ENCODE assay signal across 21 cellular contexts in genomic region chr12:42918387-42918786, GRCh38.
DNase-seq lines count a peak whose midpoint lies in the region; ATAC-seq, FAIRE-seq and TF ChIP-seq lines count a peak whose summit lies in the region.
"Had no signal": no experiment of that assay in that cellular context is flagged by ENCODE, and none has a peak within 500 bp of the region (broad histone marks: within the 10 kb centered on the region; RNA-seq: fewer than 3 reads in every experiment).

No MANE protein-coding gene starts in this region.

- DNase-seq in HepG2 (ENCODE audit: low spot score): no peak
- DNase-seq in fibroblast of villous mesenchyme (ENCODE audit: low read depth): peak; percentile 60
- no peak for DNase-seq in left lobe of liver (ENCODE audit: low spot score)
- peak in 1 of 2 donors; percentile 27 for DNase-seq in uterus
- DNase-seq in activated gamma-delta T cell treated with Interleukin-2 at 50 U/mL for 16 hours: no peak
- DNase-seq: COR-L47, DMS153, GOT3, NCI-H146, NCI-H2081 treated with DMSO at 0.1 percent for 48 hours, NCI-H345, NCI-H69, SHP77 treated with DMSO at 0.1 percent for 48 hours had no signal

- ATAC-seq in HepG2 (no peak), left lobe of liver (peak; percentile 37), GM18511 (IDR thresholded peaks at IDR 0.05; ENCODE audit: unreplicated experiment) (no peak), GM19035 (IDR thresholded peaks at IDR 0.05; ENCODE audit: unreplicated experiment) (no peak)
- ATAC-seq: A549, K562 had no signal

- H3K79me2 ChIP-seq in HepG2 (ENCODE audit: insufficient read depth, low read length): no peaks in the 10 kb centered on the region

- CTCF ChIA-PET in HepG2 (lab: Yijun Ruan, JAX; ENCODE audit: low intra/inter-chr PET ratio, low total read pairs): no interaction called here

- no peak for FAIRE-seq in HepG2 (lab: Jason Lieb, UNC)
- FAIRE-seq: GM18507, GM19239, HTR-8/SVneo had no signal

- no peak overlapping the region for H3K4me2 ChIP-seq in HepG2 (ENCODE audit: low read depth, low read length)
- H3K4me2 ChIP-seq: A549 had no signal

- TF ChIP-seq POLR2A in HepG2 (IDR thresholded peaks at IDR 0.05; ENCODE audit: insufficient read depth in 1 of 2, low read depth in 2 of 2, low read length in 2 of 2) (no peak), uterus (IDR thresholded peaks at IDR 0.05) (no peak)

- H3K27me3 ChIP-seq in liver (ENCODE audit: control insufficient read depth in 4 of 4, insufficient read depth in 4 of 4, low read length in 3 of 4): no peaks in the 10 kb centered on the region
- H3K27me3 ChIP-seq in HepG2 (ENCODE audit: control insufficient read depth in 1 of 2, insufficient read depth in 2 of 2, low read length in 2 of 2): no peaks in the 10 kb centered on the region
- H3K27me3 ChIP-seq in uterus: no peaks in the 10 kb centered on the region

- BruUV-seq in HepG2 (replicated peaks; lab: Mats Ljungman, UMichigan): no TSS peak

- H2AFZ ChIP-seq in HepG2 (ENCODE audit: low read length): no peak overlapping the region

- no peaks in the 10 kb centered on the region for H3K9me3 ChIP-seq in liver (ENCODE audit: control insufficient read depth in 4 of 4, low read length in 3 of 4)
- 0 out of 2 replicates have a peak, but pooled peaks cover 4% of the 10 kb centered on the region for H3K9me3 ChIP-seq in HepG2 (ENCODE audit: low read length)
- H3K9me3 ChIP-seq in uterus: no peaks in the 10 kb centered on the region
- H3K9me3 ChIP-seq: A549 had no signal

- H3K27ac ChIP-seq in liver (ENCODE audit: low read depth in 1 of 2, low read length in 2 of 2): no peak overlapping the region
- no peak overlapping the region for H3K27ac ChIP-seq in HepG2 (ENCODE audit: extremely low read length, insufficient read depth, low read length)
- peak overlapping the region; percentile 13 to 39 for H3K27ac ChIP-seq in uterus
- H3K27ac ChIP-seq: A549 had no signal

- WGBS in liver: 62% methylated on average over 3 of the region's 3 CpGs
- WGBS in HepG2 (ENCODE audit: low lambda C conversion rate): 2% methylated on average over 3 of the region's 3 CpGs

- TF ChIP-seq EP300 in HepG2 (IDR thresholded peaks at IDR 0.05; ENCODE audit: low read depth in 2 of 2, low read length in 2 of 2) (no peak), HepG2 (CRISPR knock-in tag; IDR thresholded peaks at IDR 0.05; ENCODE audit: borderline replicate concordance) (no peak)

- TF ChIP-seq RAD21 in liver (IDR thresholded peaks at IDR 0.05) (peak in 1 of 2 donors; percentile 25), HepG2 (CRISPR knock-in tag; IDR thresholded peaks at IDR 0.05) (no peak)

- H3K9ac ChIP-seq in liver (ENCODE audit: low read depth in 1 of 2, low read length in 2 of 2) (no peak overlapping the region), HepG2 (ENCODE audit: insufficient read depth, low read depth, low read length) (no peak overlapping the region)

- H3K36me3 ChIP-seq in liver (ENCODE audit: control insufficient read depth in 4 of 4, insufficient read depth in 3 of 4, low read depth in 1 of 4, low read length in 3 of 4) (no peaks in the 10 kb centered on the region), HepG2 (replicated peaks in 1 of 2; ENCODE audit: control insufficient read depth in 1 of 2, insufficient read depth in 2 of 2, low read length in 2 of 2) (no peaks in the 10 kb centered on the region), uterus (no peaks in the 10 kb centered on the region)

- H3K4me3 ChIP-seq in liver (ENCODE audit: low read depth in 1 of 3, low read length in 3 of 3) (no peak overlapping the region), HepG2 (replicated peaks in 1 of 3; ENCODE audit: insufficient read depth in 1 of 3, low read depth in 2 of 3, low read length in 3 of 3) (no peak overlapping the region), fibroblast of villous mesenchyme (ENCODE audit: low read depth, low read length) (no peak overlapping the region), uterus (no peak overlapping the region)
- H3K4me3 ChIP-seq: A549, K562 had no signal

- intact Hi-C loops in HepG2 (cut with micrococcal nuclease; ENCODE audit: unreplicated experiment) (no loop called here), uterus (cut with DNase I; ENCODE audit: low total_unique reads) (no loop called here)

- H3K4me1 ChIP-seq in liver (ENCODE audit: control insufficient read depth in 4 of 4, insufficient read depth in 4 of 4, low read length in 3 of 4): no peaks in the 10 kb centered on the region
- H3K4me1 ChIP-seq in HepG2 (ENCODE audit: insufficient read depth, low read length): no peaks in the 10 kb centered on the region
- no peaks in the 10 kb centered on the region for H3K4me1 ChIP-seq in uterus

- TF ChIP-seq CTCF in liver (IDR thresholded peaks at IDR 0.05; ENCODE audit: low read depth, low read length, missing input control) (no peak), HepG2 (CRISPR knock-in tag; IDR thresholded peaks at IDR 0.05) (no peak), fibroblast of villous mesenchyme (IDR thresholded peaks at IDR 0.05; ENCODE audit: insufficient read depth, low read depth, low read length) (no peak), uterus (IDR thresholded peaks at IDR 0.05) (no peak)

- H4K20me1 ChIP-seq in HepG2 (ENCODE audit: insufficient read depth, low read length): no peaks in the 10 kb centered on the region

- POLR2A ChIA-PET in HepG2 (lab: Yijun Ruan, JAX): no interaction called here

- in situ Hi-C loops in HepG2 (cut with HindIII; ENCODE audit: extremely low pct_ligation_motif_present, low pct_unique_long_range_greater_than_20kb): no loop called here

TF ChIP-seq in liver, 16 proteins besides CTCF, POLR2A, EP300 and RAD21:
- TF ChIP-seq NR2F2 (IDR thresholded peaks at IDR 0.05) (peak; percentile 40), EGR1 (IDR thresholded peaks at IDR 0.05; ENCODE audit: low read depth in 2 of 2) (no peak), GABPA (IDR thresholded peaks at IDR 0.05 in 1 of 2, conservative IDR thresholded peaks at IDR 0.05 in 1 of 2) (no peak), SP1 (IDR thresholded peaks at IDR 0.05) (no peak), RXRA (IDR thresholded peaks at IDR 0.05) (peak in 1 of 2 donors; percentile 13), JUND (IDR thresholded peaks at IDR 0.05) (no peak), FOXA1 (IDR thresholded peaks at IDR 0.05) (no peak)

TF ChIP-seq in HepG2, 621 proteins besides CTCF, POLR2A, EP300 and RAD21:
- no peak for TF ChIP-seq SUZ12 (IDR thresholded peaks at IDR 0.05; ENCODE audit: low read depth, low read length)
- TF ChIP-seq ZNF569 (CRISPR knock-in tag; IDR thresholded peaks at IDR 0.05; ENCODE audit: borderline replicate concordance): no peak
- TF ChIP-seq ZNF160 (CRISPR knock-in tag; IDR thresholded peaks at IDR 0.05): no peak
- TF ChIP-seq AHDC1 (CRISPR knock-in tag; IDR thresholded peaks at IDR 0.05; ENCODE audit: borderline replicate concordance): no peak
- no peak for TF ChIP-seq ZNF761 (CRISPR knock-in tag; conservative IDR thresholded peaks at IDR 0.05)
- TF ChIP-seq ZNF766 (CRISPR knock-in tag; IDR thresholded peaks at IDR 0.05; ENCODE audit: borderline replicate concordance): no peak
- no peak for TF ChIP-seq MYC (CRISPR knock-in tag; IDR thresholded peaks at IDR 0.05; ENCODE audit: borderline replicate concordance)
- no peak for TF ChIP-seq THAP7 (CRISPR knock-in tag; IDR thresholded peaks at IDR 0.05)

Comparison
In these comparisons a context has a peak if more than half of its experiments do, and no peak if none do; other contexts are left out.
1. H3K27ac ChIP-seq: peak in uterus (2 of 2); none in liver (0 of 2) and HepG2 (single experiment).